7 cellular contexts compared by ENCODE assay signal in genomic region chr11:1877211-1878133, GRCh38.
DNase-seq lines count a peak whose midpoint lies in the region; ATAC-seq lines count a peak whose summit lies in the region.
"Had no signal": no experiment of that assay in that cellular context is flagged by ENCODE, and none has a peak within 500 bp of the region (broad histone marks: within the 10 kb centered on the region; RNA-seq: fewer than 3 reads in every experiment).

No MANE protein-coding gene starts in this region.

- peak overlapping the region in 19 of 21 experiments; percentile 2 to 84 (median 76) for H3K27ac ChIP-seq in skin epidermis

- DNase-seq in NCI-H1417 (lab: John Stamatoyannopoulos, UW) (peak in 2 of 3 experiments; percentile 32 to 52), NCI-H1417 treated with DMSO at 0.1 percent for 48 hours (lab: John Stamatoyannopoulos, UW) (no peak), fibroblast of gingiva (ENCODE audit: low read depth) (peak; percentile 14), cortex of kidney (lab: John Stamatoyannopoulos, UW) (no peak)
- DNase-seq: effector CD4-positive, alpha-beta T cell had no signal

- no peak for ATAC-seq in GM21619 (IDR thresholded peaks at IDR 0.05; ENCODE audit: unreplicated experiment)

- H3K4me3 ChIP-seq in skin epidermis = no peak overlapping the region

Comparison
In these comparisons a context has a peak if more than half of its experiments do, and no peak if none do; other contexts are left out.
1. DNase-seq: peak in NCI-H1417 (2 of 3) and fibroblast of gingiva (single experiment); none in NCI-H1417 treated with DMSO at 0.1 percent for 48 hours (single experiment) and cortex of kidney (single experiment).